Comparison of ENCODE assay signal across 1 cellular context in the genomic region with DNA sequence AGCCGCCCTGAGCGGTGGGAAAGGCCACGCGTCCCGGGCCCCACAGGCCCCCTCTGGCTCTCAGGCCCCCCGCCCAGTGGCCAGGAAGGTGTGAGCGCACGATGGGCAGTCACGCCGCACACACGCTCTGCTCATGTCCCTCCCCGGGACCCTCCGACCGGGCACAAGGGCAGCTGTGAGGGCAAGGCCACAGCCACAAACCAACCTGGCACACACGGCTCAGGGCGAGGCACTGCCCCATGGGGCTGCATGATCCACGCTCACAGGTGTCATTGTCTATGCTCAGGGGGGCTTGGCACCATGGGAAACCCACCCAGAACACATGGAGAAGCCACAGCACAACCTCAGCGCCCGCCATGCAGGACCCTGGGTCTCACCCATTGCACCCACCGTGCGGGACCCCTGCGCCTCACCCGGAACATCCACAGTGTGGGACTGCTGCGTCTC.
TF ChIP-seq lines count a peak whose summit lies in the region.

No MANE protein-coding gene starts in this region.

TF ChIP-seq in H1, 55 proteins besides CTCF, POLR2A, EP300 and RAD21:
- TF ChIP-seq RFX5 (IDR thresholded peaks at IDR 0.05; ENCODE audit: borderline replicate concordance, low read depth, low read length) (no peak), CHD1 (IDR thresholded peaks at IDR 0.05; ENCODE audit: low read depth, low read length) (no peak), CTBP2 (IDR thresholded peaks at IDR 0.05; ENCODE audit: borderline replicate concordance, insufficient read depth, insufficient read length, low read length) (no peak), ZNF274 (IDR thresholded peaks at IDR 0.05; ENCODE audit: borderline replicate concordance, extremely low read depth, low read length) (no peak)
